Comparison of ENCODE assay signal across 28 cellular contexts in genomic region chr7:131164900-131165254, GRCh38.
DNase-seq lines count a peak whose midpoint lies in the region; ATAC-seq, FAIRE-seq and TF ChIP-seq lines count a peak whose summit lies in the region.
"Had no signal": no experiment of that assay in that cellular context is flagged by ENCODE, and none has a peak within 500 bp of the region (broad histone marks: within the 10 kb centered on the region; RNA-seq: fewer than 3 reads in every experiment).

No MANE protein-coding gene starts in this region.

- intact Hi-C loops in Panc1 (cut with micrococcal nuclease; ENCODE audit: unreplicated experiment), result no loop called here
- intact Hi-C loops in psoas muscle (cut with DNase I), result no loop called here
- intact Hi-C loops in spleen (cut with DNase I; ENCODE audit: low total_unique reads), result no loop called here

- TF ChIP-seq CTCF in A549 (IDR thresholded peaks at IDR 0.05) (no peak), Panc1 (IDR thresholded peaks at IDR 0.05) (no peak), chondrocyte (IDR thresholded peaks at IDR 0.05) (no peak), psoas muscle (IDR thresholded peaks at IDR 0.05) (no peak), spleen (IDR thresholded peaks at IDR 0.05 in 8 of 11, conservative IDR thresholded peaks at IDR 0.05 in 3 of 11) (no peak)

- peaks cover 7% of the 10 kb centered on the region for H3K9me3 Mint-ChIP-seq in chondrocyte (ENCODE audit: low read depth)
- H3K9me3 Mint-ChIP-seq: CD8-positive, alpha-beta memory T cell; mesothelial cell of epicardium; naive B cell had no signal

- WGBS in A549 (ENCODE audit: missing lambda C conversion rate), result 13% methylated on average over 6 of the region's 6 CpGs
- 76 to 95% (median 83%) methylated on average over 6 of the region's 6 CpGs for WGBS in psoas muscle, 3 donors
- 91 to 97% (median 92%) methylated on average over 6 of the region's 6 CpGs for WGBS in spleen, 5 donors

- TF ChIP-seq RAD21 in A549 (conservative IDR thresholded peaks at IDR 0.05 in 1 of 2, IDR thresholded peaks at IDR 0.05 in 1 of 2), result no peak

- H3K36me3 Mint-ChIP-seq in chondrocyte (ENCODE audit: low read depth), result no peaks in the 10 kb centered on the region
- H3K36me3 Mint-ChIP-seq: CD8-positive, alpha-beta memory T cell; mesothelial cell of epicardium; naive B cell had no signal

- FAIRE-seq in A549 (lab: Jason Lieb, UNC), result no peak
- FAIRE-seq: A204.1, bronchial epithelial cell had no signal

- peak overlapping the region; percentile 75 for H3K4me2 ChIP-seq in A549

- peak overlapping the region; percentile 93 to 94 for H3K27ac ChIP-seq in A549
- peak overlapping the region; percentile 74 for H3K27ac ChIP-seq in Panc1 (ENCODE audit: low read length)
- peak overlapping the region; percentile 72 for H3K27ac ChIP-seq in psoas muscle
- no peak overlapping the region for H3K27ac ChIP-seq in spleen
- H3K27ac ChIP-seq: prostate gland, sigmoid colon, upper lobe of left lung had no signal

- peaks cover 16% of the 10 kb centered on the region for H3K4me1 Mint-ChIP-seq in chondrocyte (ENCODE audit: low read depth)
- H3K4me1 Mint-ChIP-seq: activated CD4-positive, alpha-beta T cell treated with anti-CD3 and anti-CD28 coated beads for 36 hours; B cell; CD8-positive, alpha-beta memory T cell; mesothelial cell of epicardium; naive B cell had no signal

- no peaks in the 10 kb centered on the region for H3K9me3 ChIP-seq in A549
- H3K9me3 ChIP-seq in Panc1 (ENCODE audit: control insufficient read depth, insufficient read depth, low read depth, low read length), result no peaks in the 10 kb centered on the region
- no peaks in the 10 kb centered on the region for H3K9me3 ChIP-seq in psoas muscle
- H3K9me3 ChIP-seq in spleen, result no peaks in the 10 kb centered on the region
- H3K9me3 ChIP-seq: prostate gland, sigmoid colon, upper lobe of left lung had no signal

- CTCF ChIA-PET in A549 (lab: Yijun Ruan, JAX), result interaction anchor here (1.2 to 2.6 kb wide), 9 partner anchors 9 to 259 kb away, joined by 3 to 11 read pairs (median 7); no protein-coding TSS in a partner anchor
- CTCF ChIA-PET in Panc1 (lab: Charles Lee), result interaction anchor here (0.6 to 1.0 kb wide), 4 partner anchors 8 to 138 kb away, joined by 3 to 8 read pairs (median 4); no protein-coding TSS in a partner anchor

- peaks cover 73% of the 10 kb centered on the region for H3K4me1 ChIP-seq in A549
- peaks cover 22% of the 10 kb centered on the region for H3K4me1 ChIP-seq in Panc1 (ENCODE audit: control insufficient read depth, insufficient read depth, low read length)
- H3K4me1 ChIP-seq in psoas muscle, result peaks cover 11% of the 10 kb centered on the region
- H3K4me1 ChIP-seq in spleen, result no peaks in the 10 kb centered on the region
- H3K4me1 ChIP-seq: prostate gland, sigmoid colon, upper lobe of left lung had no signal

- H3K36me3 ChIP-seq in Panc1 (ENCODE audit: control insufficient read depth, insufficient read depth, low read length), result no peaks in the 10 kb centered on the region
- no peaks in the 10 kb centered on the region for H3K36me3 ChIP-seq in psoas muscle (ENCODE audit: insufficient read depth in 1 of 2, low read depth in 1 of 2)
- H3K36me3 ChIP-seq in spleen, result no peaks in the 10 kb centered on the region
- H3K36me3 ChIP-seq: prostate gland, sigmoid colon, upper lobe of left lung had no signal

- H3K4me3 Mint-ChIP-seq in chondrocyte (ENCODE audit: unreplicated experiment), result no peak overlapping the region
- H3K4me3 Mint-ChIP-seq: activated CD4-positive, alpha-beta T cell treated with anti-CD3 and anti-CD28 coated beads for 36 hours; activated CD8-positive, alpha-beta T cell treated with anti-CD3 and anti-CD28 coated beads, Interleukin-2, amount 10 ng/mL, durations not matched to agents 7 days and 5 days; B cell; CD8-positive, alpha-beta memory T cell; mesothelial cell of epicardium; naive B cell had no signal

- no TSS peak for BruUV-seq in Panc1 (replicated peaks; lab: Mats Ljungman, UMichigan)

- POLR2A ChIA-PET in A549 (lab: Yijun Ruan, JAX) (interaction anchor here (1.1 to 3.4 kb wide), 7 partner anchors 8 to 163 kb away, joined by 3 to 52 read pairs (median 13); partner anchors contain the start of gene MKLN1), Panc1 (lab: Charles Lee) (no interaction called here)

- peak overlapping the region; percentile 60 for H3K27ac Mint-ChIP-seq in chondrocyte (ENCODE audit: unreplicated experiment)
- H3K27ac Mint-ChIP-seq: activated CD4-positive, alpha-beta T cell treated with anti-CD3 and anti-CD28 coated beads for 36 hours; activated CD8-positive, alpha-beta T cell treated with anti-CD3 and anti-CD28 coated beads, Interleukin-2, amount 10 ng/mL, durations not matched to agents 7 days and 5 days; B cell; CD8-positive, alpha-beta memory T cell; mesothelial cell of epicardium had no signal

- DNase-seq in A549 (ENCODE audit: low read depth in 1 of 2, low spot score in 1 of 2), result no peak
- DNase-seq in Panc1 (ENCODE audit: low read depth, low spot score), result no peak
- no peak for DNase-seq in chondrocyte (ENCODE audit: low spot score)
- DNase-seq in psoas muscle, result no peak
- DNase-seq in AG20443 (ENCODE audit: low spot score), result no peak
- no peak for DNase-seq in spleen
- DNase-seq: activated CD4-positive, alpha-beta T cell treated with anti-CD3 and anti-CD28 coated beads for 36 hours; activated CD8-positive, alpha-beta T cell treated with anti-CD3 and anti-CD28 coated beads, Interleukin-2, amount 10 ng/mL, durations not matched to agents 7 days and 5 days; activated naive CD4-positive, alpha-beta T cell treated with anti-CD3 and anti-CD28 coated beads, Interleukin-2, amount 50 U/mL, for 16 hours; CD8-positive, alpha-beta memory T cell; KBM-7; left ventricle myocardium superior; naive B cell; NCI-H1092 treated with DMSO at 0.1 percent for 48 hours; NCI-H1694 treated with DMSO at 0.1 percent for 48 hours; NCI-H446 treated with DMSO at 0.1 percent for 48 hours; NCI-H774; RPMI8226; sigmoid colon; stimulated activated naive CD4-positive, alpha-beta T cell; upper lobe of left lung had no signal

- no peak for TF ChIP-seq POLR2A in A549 (IDR thresholded peaks at IDR 0.05; ENCODE audit: low read length)
- TF ChIP-seq POLR2A in spleen (IDR thresholded peaks at IDR 0.05), result no peak

- in situ Hi-C loops in Panc1 (cut with HindIII; ENCODE audit: low pct_unique_long_range_greater_than_20kb, low sequenced_read_pairs), result no loop called here

- H3K27me3 Mint-ChIP-seq in chondrocyte (ENCODE audit: low read depth), result no peaks in the 10 kb centered on the region
- H3K27me3 Mint-ChIP-seq: activated CD4-positive, alpha-beta T cell treated with anti-CD3 and anti-CD28 coated beads for 36 hours had no signal

- TF ChIP-seq EP300 in A549 (IDR thresholded peaks at IDR 0.05), result no peak

- ATAC-seq in A549 (peak; percentile 48 to 57; a peak in 5 of 6 replicates), Panc1 (no peak), psoas muscle (peak in 2 of 4 donors; percentile 2 to 8), HG02885 (IDR thresholded peaks at IDR 0.05; ENCODE audit: poor library complexity, unreplicated experiment) (no peak), GM21619 (IDR thresholded peaks at IDR 0.05; ENCODE audit: unreplicated experiment) (no peak)
- ATAC-seq: activated CD4-positive, alpha-beta T cell treated with anti-CD3 and anti-CD28 coated beads for 36 hours; activated CD8-positive, alpha-beta T cell treated with anti-CD3 and anti-CD28 coated beads, Interleukin-2, amount 10 ng/mL, durations not matched to agents 7 days and 5 days; left ventricle myocardium superior had no signal

- peak overlapping the region; percentile 32 for H3K4me3 ChIP-seq in A549
- H3K4me3 ChIP-seq in Panc1 (ENCODE audit: low read depth in 2 of 2, low read length in 2 of 2), result peak overlapping the region in 1 of 2 experiments; percentile 8; a peak in 1 of 4 replicates
- no peak overlapping the region for H3K4me3 ChIP-seq in psoas muscle
- no peak overlapping the region for H3K4me3 ChIP-seq in spleen
- H3K4me3 ChIP-seq: prostate gland, sigmoid colon, upper lobe of left lung had no signal

- H3K27me3 ChIP-seq in Panc1 (ENCODE audit: control insufficient read depth, insufficient read depth, low read length) (no peaks in the 10 kb centered on the region), psoas muscle (ENCODE audit: insufficient read depth in 3 of 3, low read length in 2 of 3) (no peaks in the 10 kb centered on the region), spleen (replicated peaks in 1 of 7) (no peaks in the 10 kb centered on the region)
- H3K27me3 ChIP-seq: sigmoid colon, upper lobe of left lung had no signal

TF ChIP-seq in A549, 52 proteins besides CTCF, POLR2A, EP300 and RAD21 (continues in another document):
- TF ChIP-seq EHMT2 (IDR thresholded peaks at IDR 0.05; ENCODE audit: low read depth), result no peak
- TF ChIP-seq NPAS2 (CRISPR knock-in tag; IDR thresholded peaks at IDR 0.05; ENCODE audit: borderline replicate concordance), result no peak
- TF ChIP-seq ZNF302 (CRISPR knock-in tag; IDR thresholded peaks at IDR 0.05), result 0 out of 2 replicates have a peak, but pooled peaks have one; percentile 21
- TF ChIP-seq HOXB5 (CRISPR knock-in tag; IDR thresholded peaks at IDR 0.05), result no peak
- 0 out of 2 replicates have a peak, but pooled peaks have one; percentile 23 for TF ChIP-seq TFCP2L1 (CRISPR knock-in tag; IDR thresholded peaks at IDR 0.05)
- no peak for TF ChIP-seq RCOR1 (IDR thresholded peaks at IDR 0.05; ENCODE audit: low read depth, low read length)
- TF ChIP-seq USF2 (IDR thresholded peaks at IDR 0.05), result no peak
- TF ChIP-seq E2F6 (IDR thresholded peaks at IDR 0.05; ENCODE audit: borderline replicate concordance, low read depth), result no peak
- TF ChIP-seq ZSCAN20 (CRISPR knock-in tag; IDR thresholded peaks at IDR 0.05), result no peak
- no peak for TF ChIP-seq CHD2 (IDR thresholded peaks at IDR 0.05; ENCODE audit: low read length, partially characterized antibody)
- no peak for TF ChIP-seq FOXS1 (CRISPR knock-in tag; IDR thresholded peaks at IDR 0.05)
- 0 out of 2 replicates have a peak, but pooled peaks have one; percentile 9 for TF ChIP-seq HEYL (CRISPR knock-in tag; IDR thresholded peaks at IDR 0.05)
- no peak; a peak in 1 of 5 replicates for TF ChIP-seq JUN (IDR thresholded peaks at IDR 0.05)
- TF ChIP-seq JUNB (IDR thresholded peaks at IDR 0.05), result no peak
- TF ChIP-seq CBX2 (IDR thresholded peaks at IDR 0.05; ENCODE audit: borderline replicate concordance, low read depth), result no peak

Comparison
In these comparisons a context has a peak if more than half of its experiments do, and no peak if none do; other contexts are left out.
1. ATAC-seq: peak in A549 (2 of 2); none in Panc1 (single experiment), HG02885 (single experiment) and GM21619 (single experiment).
2. H3K27ac ChIP-seq: peak in A549 (2 of 2), Panc1 (single experiment) and psoas muscle (single experiment); none in spleen (0 of 8).